Comparison of ENCODE assay signal across 16 cellular contexts in the genomic region with DNA sequence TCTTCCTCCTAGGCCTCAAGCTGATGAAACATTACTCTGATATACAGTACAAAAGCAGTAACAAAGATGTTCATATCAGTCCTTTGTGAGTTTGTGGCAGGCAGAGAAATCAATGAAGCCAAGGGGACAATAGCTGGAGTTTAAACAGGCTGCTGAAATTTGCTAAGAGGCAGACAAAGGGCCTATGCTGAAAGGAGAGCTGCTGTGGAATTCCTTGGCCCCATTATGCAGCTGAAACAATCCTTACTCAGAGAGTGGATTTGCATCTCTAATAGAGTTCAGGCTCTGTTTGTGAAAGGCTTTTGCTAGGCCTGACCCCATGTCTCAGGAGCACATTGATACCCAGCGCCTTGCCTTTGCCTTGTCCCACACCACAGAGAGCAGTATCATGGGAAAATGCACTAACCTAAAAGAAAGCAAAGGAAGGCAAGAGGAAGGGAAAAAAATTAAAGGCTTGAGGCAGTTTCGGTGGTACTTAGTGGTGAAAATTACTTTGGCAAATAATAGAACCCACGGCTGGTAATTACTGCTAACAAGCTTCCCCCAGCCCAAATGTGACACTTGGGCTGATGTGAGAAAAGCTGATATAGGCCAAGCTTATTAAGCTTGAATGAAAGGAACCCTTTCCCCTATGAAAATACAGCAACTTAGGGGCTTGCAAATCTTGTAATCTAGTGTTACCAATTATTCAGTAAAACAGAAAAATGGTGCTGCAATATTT.
DNase-seq lines count a peak whose midpoint lies in the region; ATAC-seq and TF ChIP-seq lines count a peak whose summit lies in the region.
"Had no signal": no experiment of that assay in that cellular context is flagged by ENCODE, and none has a peak within 500 bp of the region (broad histone marks: within the 10 kb centered on the region; RNA-seq: fewer than 3 reads in every experiment).

No MANE protein-coding gene starts in this region.

- no peaks in the 10 kb centered on the region for H3K36me3 Mint-ChIP-seq in WTC11
- no peaks in the 10 kb centered on the region for H3K36me3 Mint-ChIP-seq in naive thymus-derived CD8-positive, alpha-beta T cell
- H3K36me3 Mint-ChIP-seq: naive thymus-derived CD4-positive, alpha-beta T cell had no signal

- DNase-seq in C1 segment of cervical spinal cord (lab: John Stamatoyannopoulos, UW) (peak in 10 of 14 donors; percentile 1 to 36 (median 14)), WTC11 (ENCODE audit: low spot score) (peak; percentile 24), head of caudate nucleus (peak in 32 of 42 donors; percentile 1 to 72 (median 30)), midbrain (lab: John Stamatoyannopoulos, UW) (peak; percentile 47), Kasumi-1 (lab: John Stamatoyannopoulos, UW) (no peak)
- no peak for DNase-seq in naive thymus-derived CD8-positive, alpha-beta T cell
- DNase-seq: adrenal gland; colonic mucosa; erythroblast; naive thymus-derived CD4-positive, alpha-beta T cell; NCI-H1092 treated with DMSO at 0.1 percent for 48 hours; right cardiac atrium; T-helper 2 cell; testis had no signal

- intact Hi-C loops in head of caudate nucleus (cut with DNase I) = no loop called here

- TF ChIP-seq CTCF in WTC11 (IDR thresholded peaks at IDR 0.05) = no peak

- POLR2A ChIA-PET in WTC11 (lab: Charles Lee) = no interaction called here
- POLR2A ChIA-PET in naive thymus-derived CD8-positive, alpha-beta T cell (lab: Charles Lee) = no interaction called here

- peak; percentile 99 for ATAC-seq in WTC11
- no peak for ATAC-seq in HG03175 (IDR thresholded peaks at IDR 0.05; ENCODE audit: unreplicated experiment)
- no peak for ATAC-seq in naive thymus-derived CD8-positive, alpha-beta T cell
- no peak for ATAC-seq in GM18868 (IDR thresholded peaks at IDR 0.05; ENCODE audit: unreplicated experiment)
- ATAC-seq: naive thymus-derived CD4-positive, alpha-beta T cell; right cardiac atrium had no signal

- CTCF ChIA-PET in WTC11 (lab: Charles Lee) = no interaction called here

- no peaks in the 10 kb centered on the region for H3K9me3 Mint-ChIP-seq in WTC11
- peaks cover 0 to 17% (median 0%) of the 10 kb centered on the region in 9 donors for H3K9me3 Mint-ChIP-seq in naive thymus-derived CD8-positive, alpha-beta T cell

- H3K4me3 Mint-ChIP-seq in WTC11 = no peak overlapping the region; the same call in 1 of the 2 replicates
- H3K4me3 Mint-ChIP-seq in naive thymus-derived CD8-positive, alpha-beta T cell = no peak overlapping the region
- H3K4me3 Mint-ChIP-seq: naive thymus-derived CD4-positive, alpha-beta T cell had no signal

- H3K27me3 Mint-ChIP-seq in WTC11 (ENCODE audit: low read depth) = no peaks in the 10 kb centered on the region
- H3K27me3 Mint-ChIP-seq in naive thymus-derived CD8-positive, alpha-beta T cell = no peaks in the 10 kb centered on the region
- H3K27me3 Mint-ChIP-seq: naive thymus-derived CD4-positive, alpha-beta T cell had no signal

- peaks cover 20% of the 10 kb centered on the region for H3K4me1 Mint-ChIP-seq in WTC11
- H3K4me1 Mint-ChIP-seq in naive thymus-derived CD8-positive, alpha-beta T cell = no peaks in the 10 kb centered on the region
- H3K4me1 Mint-ChIP-seq: naive thymus-derived CD4-positive, alpha-beta T cell had no signal

- H3K27ac Mint-ChIP-seq in WTC11 = peak overlapping the region; percentile 100
- no peak overlapping the region for H3K27ac Mint-ChIP-seq in naive thymus-derived CD8-positive, alpha-beta T cell
- H3K27ac Mint-ChIP-seq: naive thymus-derived CD4-positive, alpha-beta T cell had no signal

TF ChIP-seq in WTC11, 78 proteins besides CTCF, POLR2A, EP300 and RAD21:
- TF ChIP-seq, protein P1, sequence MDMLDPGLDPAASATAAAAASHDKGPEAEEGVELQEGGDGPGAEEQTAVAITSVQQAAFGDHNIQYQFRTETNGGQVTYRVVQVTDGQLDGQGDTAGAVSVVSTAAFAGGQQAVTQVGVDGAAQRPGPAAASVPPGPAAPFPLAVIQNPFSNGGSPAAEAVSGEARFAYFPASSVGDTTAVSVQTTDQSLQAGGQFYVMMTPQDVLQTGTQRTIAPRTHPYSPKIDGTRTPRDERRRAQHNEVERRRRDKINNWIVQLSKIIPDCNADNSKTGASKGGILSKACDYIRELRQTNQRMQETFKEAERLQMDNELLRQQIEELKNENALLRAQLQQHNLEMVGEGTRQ (CRISPR knock-in tag; IDR thresholded peaks at IDR 0.05) = no peak
- TF ChIP-seq, protein P2, sequence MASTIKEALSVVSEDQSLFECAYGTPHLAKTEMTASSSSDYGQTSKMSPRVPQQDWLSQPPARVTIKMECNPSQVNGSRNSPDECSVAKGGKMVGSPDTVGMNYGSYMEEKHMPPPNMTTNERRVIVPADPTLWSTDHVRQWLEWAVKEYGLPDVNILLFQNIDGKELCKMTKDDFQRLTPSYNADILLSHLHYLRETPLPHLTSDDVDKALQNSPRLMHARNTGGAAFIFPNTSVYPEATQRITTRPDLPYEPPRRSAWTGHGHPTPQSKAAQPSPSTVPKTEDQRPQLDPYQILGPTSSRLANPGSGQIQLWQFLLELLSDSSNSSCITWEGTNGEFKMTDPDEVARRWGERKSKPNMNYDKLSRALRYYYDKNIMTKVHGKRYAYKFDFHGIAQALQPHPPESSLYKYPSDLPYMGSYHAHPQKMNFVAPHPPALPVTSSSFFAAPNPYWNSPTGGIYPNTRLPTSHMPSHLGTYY (CRISPR knock-in tag; IDR thresholded peaks at IDR 0.05) = peak; percentile 38; the same call in 1 of the 2 replicates
- no peak for TF ChIP-seq NFATC4 (CRISPR knock-in tag; IDR thresholded peaks at IDR 0.05)
- TF ChIP-seq, protein P3, sequence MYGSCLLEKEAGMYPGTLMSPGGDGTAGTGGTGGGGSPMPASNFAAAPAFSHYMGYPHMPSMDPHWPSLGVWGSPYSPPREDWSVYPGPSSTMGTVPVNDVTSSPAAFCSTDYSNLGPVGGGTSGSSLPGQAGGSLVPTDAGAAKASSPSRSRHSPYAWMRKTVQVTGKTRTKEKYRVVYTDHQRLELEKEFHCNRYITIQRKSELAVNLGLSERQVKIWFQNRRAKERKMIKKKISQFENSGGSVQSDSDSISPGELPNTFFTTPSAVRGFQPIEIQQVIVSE (CRISPR knock-in tag; IDR thresholded peaks at IDR 0.05; ENCODE audit: borderline replicate concordance) = no peak

Comparison
In these comparisons a context has a peak if more than half of its experiments do, and no peak if none do; other contexts are left out.
1. DNase-seq: peak in C1 segment of cervical spinal cord (10 of 14), WTC11 (single experiment), head of caudate nucleus (32 of 42) and midbrain (single experiment); none in Kasumi-1 (0 of 2) and naive thymus-derived CD8-positive, alpha-beta T cell (0 of 10).